ENCODE assay signal across 29 cellular contexts in the genomic region with DNA sequence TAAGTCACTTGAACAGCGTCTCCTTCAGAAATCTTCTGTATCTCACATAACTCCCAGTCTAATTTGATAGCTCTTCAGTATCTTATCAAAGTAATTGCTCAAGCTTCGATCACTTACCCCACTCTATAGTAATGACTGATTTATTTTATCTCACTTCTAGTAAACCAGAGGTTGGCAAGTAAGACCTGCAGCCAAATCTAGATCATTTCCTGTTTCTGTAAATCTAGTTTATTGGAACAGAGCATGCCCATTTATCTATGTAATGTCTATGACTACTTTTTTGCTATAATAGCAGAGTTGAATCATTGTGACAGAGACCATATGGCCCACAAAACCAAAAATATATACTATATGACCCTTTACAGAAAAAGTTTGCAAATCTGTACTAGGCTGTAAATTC. TPM values are rescaled to one million over a fixed set of nuclear protein-coding genes. Genes with fewer than 3 reads are reported as not detected.
DNase-seq lines count a peak whose midpoint lies in the region; ATAC-seq and TF ChIP-seq lines count a peak whose summit lies in the region.
"Had no signal": no experiment of that assay in that cellular context is flagged by ENCODE, and none has a peak within 500 bp of the region (broad histone marks: within the 10 kb centered on the region; RNA-seq: fewer than 3 reads in every experiment).

No MANE protein-coding gene starts in this region.

- H2BK5ac ChIP-seq in mesendoderm (ENCODE audit: low read length): no peak overlapping the region

- H3K23ac ChIP-seq in mesendoderm (ENCODE audit: low read length): no peak overlapping the region

- no peaks in the 10 kb centered on the region for H3K36me3 ChIP-seq in mesendoderm (ENCODE audit: control insufficient read depth, insufficient read depth, low read length)
- H3K36me3 ChIP-seq in osteoblast (ENCODE audit: insufficient read depth, low read length): no peaks in the 10 kb centered on the region
- H3K36me3 ChIP-seq: BE2C, BLaER1 had no signal

- H2AK5ac ChIP-seq in mesendoderm (ENCODE audit: low read length): no peak overlapping the region

- no peak overlapping the region for H3K4me2 ChIP-seq in mesendoderm (ENCODE audit: low read length)
- no peak overlapping the region for H3K4me2 ChIP-seq in osteoblast (ENCODE audit: insufficient read depth, low read length)
- H3K4me2 ChIP-seq: BLaER1 had no signal

- WGBS in mesendoderm (ENCODE audit: extremely low coverage, insufficient coverage, low lambda C conversion rate): no CpG with 5 or more reads among the region's 2 CpGs

- no peak overlapping the region for H4K8ac ChIP-seq in mesendoderm (ENCODE audit: low read depth, low read length)

- H3K27ac ChIP-seq in mesendoderm (ENCODE audit: low read depth, low read length): no peak overlapping the region
- H3K27ac ChIP-seq in osteoblast (ENCODE audit: low read depth, low read length): no peak overlapping the region
- H3K27ac ChIP-seq: BLaER1 had no signal

- no peaks in the 10 kb centered on the region for H3K4me1 Mint-ChIP-seq in activated T-cell treated with anti-CD3 and anti-CD28 coated beads, Interleukin-2, amount 50 U/mL, for 72 hours (ENCODE audit: low read depth)
- H3K4me1 Mint-ChIP-seq in activated T-cell treated with anti-CD3 and anti-CD28 coated beads, Interleukin-2, amount 50 U/mL, for 24 hours (ENCODE audit: low read depth): no peaks in the 10 kb centered on the region
- H3K4me1 Mint-ChIP-seq: CD14-positive monocyte; CD4-positive, alpha-beta memory T cell; CD4-positive, CD25-positive, alpha-beta regulatory T cell; CD8-positive, alpha-beta memory T cell had no signal

- H3K9ac ChIP-seq in mesendoderm (ENCODE audit: low read length): no peak overlapping the region
- H3K9ac ChIP-seq: BLaER1 had no signal

- H3K79me2 ChIP-seq in mesendoderm (ENCODE audit: control insufficient read depth, insufficient read depth, low read length): no peaks in the 10 kb centered on the region
- no peaks in the 10 kb centered on the region for H3K79me2 ChIP-seq in osteoblast (ENCODE audit: insufficient read depth, low read length)

- no peak overlapping the region for H3K18ac ChIP-seq in mesendoderm (ENCODE audit: low read length)

- no peak overlapping the region for H2AFZ ChIP-seq in osteoblast (ENCODE audit: low read length)

- no peak overlapping the region for H2BK15ac ChIP-seq in mesendoderm (replicated peaks; ENCODE audit: low read depth)

- H3K4ac ChIP-seq in mesendoderm (ENCODE audit: low read depth, low read length): no peak overlapping the region

- H3K4me3 Mint-ChIP-seq in activated T-cell treated with anti-CD3 and anti-CD28 coated beads, Interleukin-2, amount 50 U/mL, for 72 hours: no peak overlapping the region
- no peak overlapping the region for H3K4me3 Mint-ChIP-seq in activated T-cell treated with anti-CD3 and anti-CD28 coated beads, Interleukin-2, amount 50 U/mL, for 24 hours
- H3K4me3 Mint-ChIP-seq: CD14-positive monocyte; CD4-positive, alpha-beta memory T cell; CD4-positive, CD25-positive, alpha-beta regulatory T cell; CD8-positive, alpha-beta memory T cell had no signal

- H3K4me1 ChIP-seq in mesendoderm (ENCODE audit: control insufficient read depth, low read depth, low read length) (no peaks in the 10 kb centered on the region), osteoblast (ENCODE audit: insufficient read depth, low read length) (no peaks in the 10 kb centered on the region)
- H3K4me1 ChIP-seq: BLaER1 had no signal

- no peak overlapping the region for H4K5ac ChIP-seq in mesendoderm (ENCODE audit: low read length)

- H3K36me3 Mint-ChIP-seq in activated T-cell treated with anti-CD3 and anti-CD28 coated beads, Interleukin-2, amount 50 U/mL, for 72 hours (ENCODE audit: insufficient read depth in 2 of 2): no peaks in the 10 kb centered on the region
- H3K36me3 Mint-ChIP-seq in activated T-cell treated with anti-CD3 and anti-CD28 coated beads, Interleukin-2, amount 50 U/mL, for 24 hours (ENCODE audit: low read depth): no peaks in the 10 kb centered on the region
- H3K36me3 Mint-ChIP-seq: CD14-positive monocyte; CD4-positive, alpha-beta memory T cell; CD4-positive, CD25-positive, alpha-beta regulatory T cell had no signal

- DNase-seq in activated T-cell treated with anti-CD3 and anti-CD28 coated beads, Interleukin-2, amount 50 U/mL, for 72 hours: no peak
- DNase-seq in activated T-cell treated with anti-CD3 and anti-CD28 coated beads, Interleukin-2, amount 50 U/mL, for 24 hours: no peak
- DNase-seq in mesendoderm (peak; percentile 13), osteoblast (ENCODE audit: insufficient read length, low spot score, missing footprints) (peak; percentile 41), T-helper 2 cell (no peak), activated gamma-delta T cell treated with Interleukin-2 at 50 U/mL for 16 hours (no peak)
- DNase-seq: 8988T; ACHN; BE2C; C1 segment of cervical spinal cord; CD4-positive, alpha-beta memory T cell; CD4-positive, CD25-positive, alpha-beta regulatory T cell; CD8-positive, alpha-beta memory T cell; COR-L47; DMS 273 treated with DMSO at 0.1 percent for 48 hours; DMS153; DMS53; DMS79; DND-41; EL; GDM1 had no signal

- no peaks in the 10 kb centered on the region for H3K9me3 ChIP-seq in osteoblast (ENCODE audit: low read depth, low read length)
- H3K9me3 ChIP-seq: BE2C, BLaER1 had no signal

- H2BK120ac ChIP-seq in mesendoderm (ENCODE audit: low read depth, low read length): no peak overlapping the region

- H3K4me3 ChIP-seq in mesendoderm (ENCODE audit: low read length) (no peak overlapping the region), osteoblast (ENCODE audit: insufficient read depth, low read length) (no peak overlapping the region)
- H3K4me3 ChIP-seq: BLaER1, GM12878 had no signal

- no peak for TF ChIP-seq CTCF in osteoblast (IDR thresholded peaks at IDR 0.05; ENCODE audit: extremely low read depth, low read depth, low read length)

- H3K27me3 ChIP-seq in mesendoderm (ENCODE audit: insufficient read depth, low read length, poor library complexity) (no peaks in the 10 kb centered on the region), osteoblast (ENCODE audit: insufficient read depth, low read length) (peaks cover 10% of the 10 kb centered on the region)
- H3K27me3 ChIP-seq: BE2C, BLaER1 had no signal

- H3K56ac ChIP-seq in mesendoderm (ENCODE audit: low read length): no peak overlapping the region

- H3K27ac Mint-ChIP-seq in activated T-cell treated with anti-CD3 and anti-CD28 coated beads, Interleukin-2, amount 50 U/mL, for 72 hours: peak overlapping the region; percentile 2
- no peak overlapping the region for H3K27ac Mint-ChIP-seq in activated T-cell treated with anti-CD3 and anti-CD28 coated beads, Interleukin-2, amount 50 U/mL, for 24 hours
- H3K27ac Mint-ChIP-seq: CD14-positive monocyte; CD4-positive, CD25-positive, alpha-beta regulatory T cell; CD8-positive, alpha-beta memory T cell had no signal

- no peaks in the 10 kb centered on the region for H3K9me3 Mint-ChIP-seq in activated T-cell treated with anti-CD3 and anti-CD28 coated beads, Interleukin-2, amount 50 U/mL, for 72 hours
- H3K9me3 Mint-ChIP-seq in activated T-cell treated with anti-CD3 and anti-CD28 coated beads, Interleukin-2, amount 50 U/mL, for 24 hours: no peaks in the 10 kb centered on the region
- H3K9me3 Mint-ChIP-seq: CD4-positive, alpha-beta memory T cell; CD8-positive, alpha-beta memory T cell had no signal

- peaks cover 1% of the 10 kb centered on the region for H3K27me3 Mint-ChIP-seq in activated T-cell treated with anti-CD3 and anti-CD28 coated beads, Interleukin-2, amount 50 U/mL, for 72 hours (ENCODE audit: low read depth)
- H3K27me3 Mint-ChIP-seq in activated T-cell treated with anti-CD3 and anti-CD28 coated beads, Interleukin-2, amount 50 U/mL, for 24 hours: no peaks in the 10 kb centered on the region

- ATAC-seq in activated T-cell treated with anti-CD3 and anti-CD28 coated beads, Interleukin-2, amount 50 U/mL, for 72 hours (replicated peaks in 1 of 2): peak in 1 of 2 donors; percentile 54
- ATAC-seq in HG02870 (IDR thresholded peaks at IDR 0.05; ENCODE audit: unreplicated experiment): no peak
- ATAC-seq: GM12878 had no signal

- H4K20me1 ChIP-seq in osteoblast (ENCODE audit: insufficient read depth, low read length): no peaks in the 10 kb centered on the region
- H4K20me1 ChIP-seq: BLaER1 had no signal

- no peaks in the 10 kb centered on the region for H3K79me1 ChIP-seq in mesendoderm (ENCODE audit: low read length)

RNA-seq across cellular contexts. Expression of a gene that starts 40.1 kb away (rescaled TPM):
- total RNA-seq in activated T-cell treated with anti-CD3 and anti-CD28 coated beads, Interleukin-2, amount 50 U/mL, for 72 hours: not detected
- polyA plus RNA-seq in mesendoderm (2013, experiment 1 of 2): not detected
- not detected for polyA plus RNA-seq in mesendoderm (2013, experiment 2 of 2)
- 0.72 and 0.88 TPM in 2 replicates for total RNA-seq in osteoblast
- total RNA-seq: A673; CD4-positive, alpha-beta memory T cell; CD4-positive, CD25-positive, alpha-beta regulatory T cell; CD8-positive, alpha-beta memory T cell; Daoy; G401; GM12878 had no signal
- polyA plus RNA-seq: AG04450; CD14-positive monocyte; CD4-positive, alpha-beta memory T cell; CD4-positive, CD25-positive, alpha-beta regulatory T cell; CD8-positive, alpha-beta memory T cell; GM12878 had no signal

Comparison
In these comparisons a context has a peak if more than half of its experiments do, and no peak if none do; other contexts are left out.
1. DNase-seq: peak in mesendoderm (single experiment) and osteoblast (single experiment); none in activated T-cell treated with anti-CD3 and anti-CD28 coated beads, Interleukin-2, amount 50 U/mL, for 72 hours (0 of 2), activated T-cell treated with anti-CD3 and anti-CD28 coated beads, Interleukin-2, amount 50 U/mL, for 24 hours (single experiment), T-helper 2 cell (0 of 5) and activated gamma-delta T cell treated with Interleukin-2 at 50 U/mL for 16 hours (single experiment).